In genomic region chr15:89002830-89003229, GRCh38 we compare ENCODE assay signal across 13 cellular contexts.
DNase-seq lines count a peak whose midpoint lies in the region; ATAC-seq and TF ChIP-seq lines count a peak whose summit lies in the region.
"Had no signal": no experiment of that assay in that cellular context is flagged by ENCODE, and none has a peak within 500 bp of the region (broad histone marks: within the 10 kb centered on the region; RNA-seq: fewer than 3 reads in every experiment).

No MANE protein-coding gene starts in this region.

- H3K4me3 Mint-ChIP-seq in WTC11, result no peak overlapping the region
- no peak overlapping the region for H3K4me3 Mint-ChIP-seq in naive thymus-derived CD8-positive, alpha-beta T cell
- H3K4me3 Mint-ChIP-seq: T-helper 1 cell treated with Interleukin-12 subunit alpha and Interleukin-12 subunit beta and Interleukin-4 antibody, amounts not matched to agents 30 μg/mL and 1 μg/mL, for 36 hours had no signal

- H3K4me1 Mint-ChIP-seq in WTC11, result peaks cover 70% of the 10 kb centered on the region
- peaks cover 0 to 8% (median under 1%) of the 10 kb centered on the region in 4 donors for H3K4me1 Mint-ChIP-seq in naive thymus-derived CD8-positive, alpha-beta T cell

- H3K27me3 Mint-ChIP-seq in WTC11 (ENCODE audit: low read depth), result peaks cover 11% of the 10 kb centered on the region
- H3K27me3 Mint-ChIP-seq in naive thymus-derived CD8-positive, alpha-beta T cell, result peaks cover 0 to 11% (median 5%) of the 10 kb centered on the region in 5 donors

- CTCF ChIA-PET in WTC11 (lab: Charles Lee), result interaction anchor here (1.1 to 10.8 kb wide), 5 partner anchors 9 to 108 kb away, joined by 4 to 226 read pairs (median 15); no protein-coding TSS in a partner anchor

- H3K4me2 ChIP-seq in BLaER1 treated with 17β-estradiol and CSF1 and Interleukin-3, amounts not matched to agents 10 nM and 100 nM, result peak overlapping the region; percentile 28 to 82 (median 57); a peak in 20 of 22 replicates

- ATAC-seq in HG02642 (IDR thresholded peaks at IDR 0.05; ENCODE audit: poor library complexity, unreplicated experiment) (peak; percentile 18), WTC11 (no peak), GM19351 (IDR thresholded peaks at IDR 0.05; ENCODE audit: unreplicated experiment) (no peak)
- no peak for ATAC-seq in naive thymus-derived CD8-positive, alpha-beta T cell

- peak overlapping the region in 6 of 11 experiments; percentile 9 to 68 (median 35); a peak in 7 of 22 replicates for H3K27ac ChIP-seq in BLaER1 treated with 17β-estradiol and CSF1 and Interleukin-3, amounts not matched to agents 10 nM and 100 nM

- peak overlapping the region in 2 of 11 experiments; percentile 20 to 48; a peak in 3 of 22 replicates for H3K9ac ChIP-seq in BLaER1 treated with 17β-estradiol and CSF1 and Interleukin-3, amounts not matched to agents 10 nM and 100 nM

- peaks cover 4% of the 10 kb centered on the region; the same call in 1 of the 2 replicates for H3K36me3 Mint-ChIP-seq in WTC11
- no peaks in the 10 kb centered on the region for H3K36me3 Mint-ChIP-seq in naive thymus-derived CD8-positive, alpha-beta T cell

- H3K4me3 ChIP-seq in BLaER1 treated with 17β-estradiol and CSF1 and Interleukin-3, amounts not matched to agents 10 nM and 100 nM, result no peak overlapping the region
- H3K4me3 ChIP-seq: left lung had no signal

- no peaks in the 10 kb centered on the region for H4K20me1 ChIP-seq in BLaER1 treated with 17β-estradiol and CSF1 and Interleukin-3, amounts not matched to agents 10 nM and 100 nM

- H3K27ac Mint-ChIP-seq in WTC11, result peak overlapping the region; percentile 76; the same call in 1 of the 2 replicates
- H3K27ac Mint-ChIP-seq in naive thymus-derived CD8-positive, alpha-beta T cell, result peak overlapping the region in 6 of 10 donors; percentile 9 to 81 (median 39)
- H3K27ac Mint-ChIP-seq: T-helper 1 cell treated with Interleukin-12 subunit alpha and Interleukin-12 subunit beta and Interleukin-4 antibody, amounts not matched to agents 30 μg/mL and 1 μg/mL, for 36 hours had no signal

- H3K36me3 ChIP-seq in BLaER1 treated with 17β-estradiol and CSF1 and Interleukin-3, amounts not matched to agents 10 nM and 100 nM, result no peaks in the 10 kb centered on the region
- H3K36me3 ChIP-seq: left lung had no signal

- H3K9me3 Mint-ChIP-seq in WTC11, result peaks cover 4% of the 10 kb centered on the region; the same call in 1 of the 2 replicates
- H3K9me3 Mint-ChIP-seq in naive thymus-derived CD8-positive, alpha-beta T cell, result no peaks in the 10 kb centered on the region
- H3K9me3 Mint-ChIP-seq: T-helper 1 cell treated with Interleukin-12 subunit alpha and Interleukin-12 subunit beta and Interleukin-4 antibody, amounts not matched to agents 30 μg/mL and 1 μg/mL, for 36 hours had no signal

- no peak for TF ChIP-seq CTCF in WTC11 (IDR thresholded peaks at IDR 0.05)

- H3K4me1 ChIP-seq in BLaER1 treated with 17β-estradiol and CSF1 and Interleukin-3, amounts not matched to agents 10 nM and 100 nM, result peaks cover 12 to 21% (median 16%) of the 10 kb centered on the region in 10 experiments

- no peak for DNase-seq in WTC11 (ENCODE audit: low spot score)
- no peak for DNase-seq in naive thymus-derived CD8-positive, alpha-beta T cell
- DNase-seq in NCI-H187 (lab: John Stamatoyannopoulos, UW), result no peak
- no peak for DNase-seq in COR-L47 (lab: John Stamatoyannopoulos, UW)
- DNase-seq in UCSD-AML1 (lab: John Stamatoyannopoulos, UW; ENCODE audit: unreplicated experiment), result no peak
- DNase-seq: activated CD4-positive, alpha-beta T cell treated with anti-CD3 and anti-CD28 coated beads for 48 hours; activated T-cell treated with anti-CD3 and anti-CD28 coated beads for 4 hours; NCI-H1436 treated with DMSO at 0.1 percent for 48 hours had no signal

- H3K9me3 ChIP-seq in BLaER1 treated with 17β-estradiol and CSF1 and Interleukin-3, amounts not matched to agents 10 nM and 100 nM (replicated peaks in 1 of 11), result no peaks in the 10 kb centered on the region
- H3K9me3 ChIP-seq: left lung had no signal

- POLR2A ChIA-PET in WTC11 (lab: Charles Lee), result interaction anchor here (2.3 kb wide), 1 partner anchor 91 kb away, joined by 17 read pairs; the partner anchor contains the start of gene MFGE8
- POLR2A ChIA-PET in naive thymus-derived CD8-positive, alpha-beta T cell (lab: Charles Lee), result interaction anchor here (0.6 kb wide), 1 partner anchor 107 kb away, joined by 3 read pairs; the partner anchor contains the start of gene HAPLN3

- no peaks in the 10 kb centered on the region for H3K27me3 ChIP-seq in BLaER1 treated with 17β-estradiol and CSF1 and Interleukin-3, amounts not matched to agents 10 nM and 100 nM
- H3K27me3 ChIP-seq: left lung had no signal

TF ChIP-seq in WTC11, 78 proteins besides CTCF, POLR2A, EP300 and RAD21:
- no peak for TF ChIP-seq ZNF425 (CRISPR knock-in tag; conservative IDR thresholded peaks at IDR 0.05)
- no peak for TF ChIP-seq ATF6 (CRISPR knock-in tag; IDR thresholded peaks at IDR 0.05)
- TF ChIP-seq ZNF281 (CRISPR knock-in tag; IDR thresholded peaks at IDR 0.05), result no peak
- TF ChIP-seq GTF2I (CRISPR knock-in tag; conservative IDR thresholded peaks at IDR 0.05), result no peak
- TF ChIP-seq TCF7 (CRISPR knock-in tag; IDR thresholded peaks at IDR 0.05; ENCODE audit: low read depth), result no peak
- TF ChIP-seq FOXK1 (CRISPR knock-in tag; IDR thresholded peaks at IDR 0.05), result no peak
- no peak for TF ChIP-seq MLX (CRISPR knock-in tag; IDR thresholded peaks at IDR 0.05)
- TF ChIP-seq ETV6 (CRISPR knock-in tag; IDR thresholded peaks at IDR 0.05), result no peak
- TF ChIP-seq EMX1 (CRISPR knock-in tag; IDR thresholded peaks at IDR 0.05), result no peak
- TF ChIP-seq ZMAT4 (CRISPR knock-in tag; IDR thresholded peaks at IDR 0.05), result no peak
- no peak for TF ChIP-seq ZNF317 (CRISPR knock-in tag; IDR thresholded peaks at IDR 0.05; ENCODE audit: borderline replicate concordance, low read depth)
